9 cellular contexts compared by ENCODE assay signal in genomic region chr2:188979119-188979729, GRCh38. TPM values are rescaled to one million over a fixed set of nuclear protein-coding genes. Genes with fewer than 3 reads are reported as not detected.
A peak's percentile ranks its signal among the peaks of the same experiment; 100 is the strongest.
DNase-seq lines count a peak whose midpoint lies in the region; ATAC-seq and TF ChIP-seq lines count a peak whose summit lies in the region.
"Had no signal": no experiment of that assay in that cellular context is flagged by ENCODE, and none has a peak within 500 bp of the region (broad histone marks: within the 10 kb centered on the region; RNA-seq: fewer than 3 reads in every experiment).

No MANE protein-coding gene starts in this region.

- no peak overlapping the region for H2BK15ac ChIP-seq in IMR-90 (ENCODE audit: low read depth, low read length)
- no peak overlapping the region for H2BK15ac ChIP-seq in mesenchymal stem cell (ENCODE audit: low read depth, poor library complexity, severe bottlenecking)

- peak overlapping the region; percentile 14; the same call in 1 of the 2 replicates for H3K23ac ChIP-seq in IMR-90 (ENCODE audit: low read depth, low read length)
- H3K23ac ChIP-seq in mesenchymal stem cell (ENCODE audit: low read length in 2 of 2), result no peak overlapping the region

- no peak overlapping the region for H2AK9ac ChIP-seq in IMR-90 (replicated peaks; ENCODE audit: low read depth, low read length, poor library complexity)

- peak overlapping the region; percentile 74; the same call in 1 of the 2 replicates for H3K27ac ChIP-seq in IMR-90 (ENCODE audit: insufficient read depth, low read length)
- H3K27ac ChIP-seq in mesenchymal stem cell (ENCODE audit: low read length, poor library complexity, severe bottlenecking), result peak overlapping the region; percentile 79

- peak overlapping the region; percentile 98 for H2BK5ac ChIP-seq in IMR-90 (ENCODE audit: low read depth, low read length, poor library complexity, severe bottlenecking)
- no peak overlapping the region for H2BK5ac ChIP-seq in mesenchymal stem cell (ENCODE audit: low read depth, low read length, poor library complexity, severe bottlenecking)

- peaks cover 4% of the 10 kb centered on the region; the same call in 1 of the 2 replicates for H3K36me3 ChIP-seq in IMR-90 (ENCODE audit: control insufficient read depth, insufficient read depth, low read length)
- peaks cover 0 to 32% of the 10 kb centered on the region in 2 experiments for H3K36me3 ChIP-seq in mesenchymal stem cell (ENCODE audit: control insufficient read depth in 1 of 2, insufficient read depth in 2 of 2, low read depth in 1 of 2, low read length in 2 of 2)

- in situ Hi-C loops in IMR-90 (cut with MboI; ENCODE audit: low sequenced_read_pairs), result loop anchor here (10.0 kb wide), 1 partner anchor 194 kb away; no protein-coding TSS in a partner anchor

- TF ChIP-seq CTCF in AG10803 (conservative IDR thresholded peaks at IDR 0.05; ENCODE audit: low read length), result no peak
- no peak for TF ChIP-seq CTCF in IMR-90 (conservative IDR thresholded peaks at IDR 0.05; ENCODE audit: low read depth, low read length)
- TF ChIP-seq CTCF in endothelial cell (IDR thresholded peaks at IDR 0.05; ENCODE audit: unreplicated experiment), result no peak

- H3K4me3 ChIP-seq in AG10803 (ENCODE audit: low read length) (peak overlapping the region; percentile 80), IMR-90 (ENCODE audit: insufficient read depth, low read depth, low read length) (peak overlapping the region; percentile 18; the same call in 1 of the 2 replicates), mesenchymal stem cell (ENCODE audit: insufficient read depth in 1 of 2, low read depth in 1 of 2, low read length in 2 of 2) (peak overlapping the region in 1 of 2 experiments; percentile 94)

- TF ChIP-seq RAD21 in IMR-90 (IDR thresholded peaks at IDR 0.05; ENCODE audit: low read length), result no peak

- H3K36me3 Mint-ChIP-seq in endothelial cell (ENCODE audit: low read depth, unreplicated experiment), result no peaks in the 10 kb centered on the region

- no peak overlapping the region for H3K14ac ChIP-seq in IMR-90 (replicated peaks; ENCODE audit: low read depth, low read length)
- no peak overlapping the region for H3K14ac ChIP-seq in mesenchymal stem cell (ENCODE audit: low read length in 2 of 2)

- ATAC-seq in GM19467 (IDR thresholded peaks at IDR 0.05; ENCODE audit: unreplicated experiment) (peak; percentile 10), IMR-90 (ENCODE audit: low read depth) (no peak)

- dilution Hi-C loops in IMR-90 (cut with HindIII; ENCODE audit: low sequenced_read_pairs, unreplicated experiment), result no loop called here

- H4K5ac ChIP-seq in IMR-90 (ENCODE audit: low read depth, low read length), result peak overlapping the region; percentile 73; the same call in 1 of the 2 replicates

- H4K8ac ChIP-seq in IMR-90 (ENCODE audit: low read depth in 2 of 2, low read length in 2 of 2), result peak overlapping the region in 1 of 2 experiments; percentile 57; a peak in 1 of 4 replicates
- no peak overlapping the region for H4K8ac ChIP-seq in mesenchymal stem cell (ENCODE audit: low read length)

- no peak for DNase-seq in AG10803 (ENCODE audit: low read depth)
- peak; percentile 58 for DNase-seq in IMR-90
- peak; percentile 78 for DNase-seq in mesenchymal stem cell
- no peak for DNase-seq in activated gamma-delta T cell treated with Interleukin-2 at 50 U/mL for 16 hours
- no peak for DNase-seq in SIG-M5 (lab: John Stamatoyannopoulos, UW)
- no peak for DNase-seq in endothelial cell (ENCODE audit: low spot score)
- DNase-seq in KG1 (lab: John Stamatoyannopoulos, UW), result no peak
- DNase-seq: amygdala had no signal

- no peaks in the 10 kb centered on the region for H4K20me1 ChIP-seq in IMR-90 (ENCODE audit: insufficient read depth, low read length)

- H2AFZ ChIP-seq in IMR-90 (replicated peaks; ENCODE audit: low read length, poor library complexity), result no peak overlapping the region
- no peak overlapping the region for H2AFZ ChIP-seq in mesenchymal stem cell (ENCODE audit: low read depth, low read length)

- no peak overlapping the region for H2AK5ac ChIP-seq in IMR-90 (ENCODE audit: low read depth, low read length)
- H2AK5ac ChIP-seq in mesenchymal stem cell (ENCODE audit: low read length, severe bottlenecking), result no peak overlapping the region

- H2BK12ac ChIP-seq in mesenchymal stem cell (ENCODE audit: low read length in 2 of 2), result no peak overlapping the region

- H3K4me2 ChIP-seq in IMR-90 (ENCODE audit: low read depth, low read length) (peak overlapping the region; percentile 90), mesenchymal stem cell (ENCODE audit: low read length, poor library complexity, severe bottlenecking) (no peak overlapping the region)

- peak overlapping the region; percentile 53; the same call in 1 of the 2 replicates for H3K9ac ChIP-seq in IMR-90 (ENCODE audit: low read depth, low read length)
- H3K9ac ChIP-seq in mesenchymal stem cell (ENCODE audit: low read length), result peak overlapping the region; percentile 99

- H3K9me3 ChIP-seq in IMR-90 (ENCODE audit: control insufficient read depth, insufficient read depth, low read length) (no peaks in the 10 kb centered on the region), mesenchymal stem cell (ENCODE audit: control insufficient read depth, low read length) (no peaks in the 10 kb centered on the region)

- intact Hi-C loops in IMR-90 (cut with micrococcal nuclease), result loop anchor here (2.0 to 10.0 kb wide), 7 partner anchors 82 to 1382 kb away; partner anchors contain the start of genes COL5A2 and GULP1

- H3K56ac ChIP-seq in IMR-90 (ENCODE audit: extremely low read depth, insufficient read depth, low read length), result peak overlapping the region; percentile 70; the same call in 1 of the 2 replicates

- H3K27ac Mint-ChIP-seq in endothelial cell (ENCODE audit: unreplicated experiment), result no peak overlapping the region

- no peaks in the 10 kb centered on the region for H3K9me3 Mint-ChIP-seq in endothelial cell (ENCODE audit: unreplicated experiment)

- H2BK20ac ChIP-seq in IMR-90 (ENCODE audit: low read depth, low read length), result peak overlapping the region; percentile 12; the same call in 1 of the 2 replicates

- H3K4me1 Mint-ChIP-seq in endothelial cell (ENCODE audit: unreplicated experiment), result peaks cover 8% of the 10 kb centered on the region

- no peaks in the 10 kb centered on the region for H3K9me1 ChIP-seq in IMR-90 (ENCODE audit: insufficient read depth, low read length)

- H3K18ac ChIP-seq in IMR-90 (ENCODE audit: low read depth, low read length) (peak overlapping the region; percentile 87), mesenchymal stem cell (ENCODE audit: low read depth in 1 of 2, low read length in 2 of 2) (no peak overlapping the region)

- no peak overlapping the region for H3K4me3 Mint-ChIP-seq in endothelial cell (ENCODE audit: unreplicated experiment)

- no peak overlapping the region for H4K91ac ChIP-seq in IMR-90 (ENCODE audit: insufficient read depth, low read depth, low read length)
- H4K91ac ChIP-seq in mesenchymal stem cell (ENCODE audit: low read length), result no peak overlapping the region

- H3K27me3 Mint-ChIP-seq in endothelial cell (ENCODE audit: unreplicated experiment), result no peaks in the 10 kb centered on the region

- TF ChIP-seq POLR2A in IMR-90 (IDR thresholded peaks at IDR 0.05; ENCODE audit: low read depth, low read length), result no peak

- no TSS peak for BruUV-seq in IMR-90 (replicated peaks; lab: Mats Ljungman, UMichigan)

- no peaks in the 10 kb centered on the region for H3K27me3 ChIP-seq in IMR-90 (ENCODE audit: control insufficient read depth, insufficient read depth, low read length)
- H3K27me3 ChIP-seq in mesenchymal stem cell (ENCODE audit: control insufficient read depth in 1 of 2, insufficient read depth in 1 of 2, low read length in 2 of 2), result no peaks in the 10 kb centered on the region

- H2BK120ac ChIP-seq in IMR-90 (ENCODE audit: low read depth, low read length), result no peak overlapping the region; the same call in 1 of the 2 replicates
- H2BK120ac ChIP-seq in mesenchymal stem cell (ENCODE audit: low read depth, low read length), result no peak overlapping the region

- H3K4me1 ChIP-seq in IMR-90 (ENCODE audit: control insufficient read depth, insufficient read depth, low read length) (peaks cover 3% of the 10 kb centered on the region), mesenchymal stem cell (ENCODE audit: control insufficient read depth, insufficient read depth, low read depth, low read length) (no peaks in the 10 kb centered on the region)

- H3K79me1 ChIP-seq in IMR-90 (ENCODE audit: low read depth in 1 of 2, low read length in 2 of 2), result peaks cover 4 to 8% of the 10 kb centered on the region in 2 experiments
- no peaks in the 10 kb centered on the region for H3K79me1 ChIP-seq in mesenchymal stem cell (replicated peaks; ENCODE audit: low read length, poor library complexity, severe bottlenecking)

- POLR2A ChIA-PET in IMR-90 (lab: Charles Lee; ENCODE audit: unreplicated experiment), result no interaction called here

- CTCF ChIA-PET in IMR-90 (lab: Yijun Ruan, JAX), result interaction anchor here (1.4 kb wide), 2 partner anchors 214 to 279 kb away, joined by 3 read pairs; no protein-coding TSS in a partner anchor

- WGBS in IMR-90 (ENCODE audit: extremely low coverage in 2 of 2, insufficient read length in 1 of 2), 2 experiments, result no CpG with 5 or more reads among the region's 1 CpG
- WGBS in mesenchymal stem cell, result no CpG with 5 or more reads among the region's 1 CpG

- H3K4ac ChIP-seq in IMR-90 (ENCODE audit: low read depth, low read length) (no peak overlapping the region; the same call in 1 of the 2 replicates), mesenchymal stem cell (ENCODE audit: low read depth in 1 of 2, low read length in 2 of 2) (no peak overlapping the region)

TF ChIP-seq in IMR-90, 13 proteins besides CTCF, POLR2A, EP300 and RAD21:
- TF ChIP-seq ELK1 (IDR thresholded peaks at IDR 0.05; ENCODE audit: borderline replicate concordance, low read depth, low read length) (no peak), NFE2L2 (IDR thresholded peaks at IDR 0.05; ENCODE audit: low read depth, low read length) (no peak), MXI1 (IDR thresholded peaks at IDR 0.05; ENCODE audit: borderline replicate concordance, low read depth, low read length) (no peak)

RNA-seq across cellular contexts. Expression of gene COL3A1, which starts 5.1 kb away (rescaled TPM):
- total RNA-seq in IMR-90 (2012; rRNA removed), result 408 and 411 TPM in 2 replicates
- 326 and 402 TPM in 2 replicates for polyA plus RNA-seq in IMR-90 (2012; rRNA removed)
- polyA plus RNA-seq in IMR-90 (2012; cell fraction: cytosol; rRNA removed), result 382 and 438 TPM in 2 replicates
- polyA plus RNA-seq in IMR-90 (2012; cell fraction: nucleus; rRNA removed; ENCODE audit: low replicate concordance), result 291 and 482 TPM in 2 replicates
- 3,787 TPM for polyA plus RNA-seq in mesenchymal stem cell (2013, experiment 1 of 2)
- 4,096 TPM for polyA plus RNA-seq in mesenchymal stem cell (2013, experiment 2 of 2)
- total RNA-seq in endothelial cell (ENCODE audit: unreplicated experiment), result 0.31 TPM

Comparison
In these comparisons a context has a peak if more than half of its experiments do, and no peak if none do; other contexts are left out.
1. DNase-seq: peak in IMR-90 (single experiment) and mesenchymal stem cell (single experiment); none in AG10803 (single experiment), activated gamma-delta T cell treated with Interleukin-2 at 50 U/mL for 16 hours (single experiment), SIG-M5 (single experiment), endothelial cell (single experiment) and KG1 (single experiment).
2. RNA of gene COL3A1, which starts 5.1 kb away (total RNA-seq): 408 to 411 TPM in IMR-90; 0.31 TPM in endothelial cell (single experiment); every median in the first group is over 100 times any median in the second.